Comparison of ENCODE assay signal across 30 cellular contexts in the genomic region with DNA sequence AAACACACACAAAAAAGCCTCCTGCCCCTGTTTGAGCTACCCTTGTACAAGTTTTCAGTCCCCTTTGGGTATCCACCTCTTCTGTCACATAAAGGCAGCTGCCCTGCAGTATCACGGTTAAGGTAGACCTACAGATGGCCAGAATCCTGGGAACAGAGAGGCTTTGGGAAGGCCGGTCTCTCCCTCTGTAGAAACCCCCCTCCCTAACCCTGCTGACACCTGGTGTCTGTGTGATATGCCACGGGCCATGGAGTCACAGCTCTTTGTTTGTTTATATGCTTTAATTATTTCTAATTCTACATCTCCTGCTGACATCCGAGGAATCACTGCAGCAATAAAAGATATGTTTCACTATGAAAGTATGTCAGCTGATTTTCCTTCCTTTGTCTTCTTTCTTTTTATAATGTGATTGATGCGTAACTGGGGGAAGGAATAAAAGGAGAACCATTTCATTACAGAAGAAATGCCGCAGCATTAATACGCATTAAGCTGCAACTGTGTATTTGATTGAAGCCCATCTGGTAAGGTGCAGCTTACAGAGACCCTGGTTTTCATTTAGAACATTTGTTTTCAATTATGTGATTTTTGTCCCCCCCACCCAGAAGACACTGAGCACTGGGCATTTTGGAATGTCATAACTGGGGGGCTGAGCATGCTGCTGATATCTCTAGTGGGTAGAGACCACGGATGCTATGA.
A peak's percentile ranks its signal among the peaks of the same experiment; 100 is the strongest.
DNase-seq lines count a peak whose midpoint lies in the region; ATAC-seq and TF ChIP-seq lines count a peak whose summit lies in the region.
"Had no signal": no experiment of that assay in that cellular context is flagged by ENCODE, and none has a peak within 500 bp of the region (broad histone marks: within the 10 kb centered on the region; RNA-seq: fewer than 3 reads in every experiment).

No MANE protein-coding gene starts in this region.

- peak overlapping the region; percentile 30 for H3K4me3 ChIP-seq in WERI-Rb-1 (ENCODE audit: low read depth, low read length)
- no peak overlapping the region for H3K4me3 ChIP-seq in CD8-positive, alpha-beta T cell (ENCODE audit: low read depth, low read length)
- H3K4me3 ChIP-seq: cardiac muscle cell, colonic mucosa, heart left ventricle, K562, SJSA1, thyroid gland, vagina had no signal

- H3K36me3 Mint-ChIP-seq in CD8-positive, alpha-beta T cell: peaks cover 30% of the 10 kb centered on the region

- intact Hi-C loops in CD8-positive, alpha-beta T cell (cut with DNase I, micrococcal nuclease): no loop called here

- no peak for ATAC-seq in HG03439 (IDR thresholded peaks at IDR 0.05; ENCODE audit: unreplicated experiment)
- no peak for ATAC-seq in CD8-positive, alpha-beta T cell
- ATAC-seq: activated CD8-positive, alpha-beta T cell treated with anti-CD3 and anti-CD28 coated beads, Interleukin-2, amount 10 ng/mL, durations not matched to agents 7 days and 5 days; esophagus mucosa; heart left ventricle; K562; naive thymus-derived CD8-positive, alpha-beta T cell had no signal

- no peaks in the 10 kb centered on the region for H3K36me3 ChIP-seq in WERI-Rb-1
- no peaks in the 10 kb centered on the region for H3K36me3 ChIP-seq in CD8-positive, alpha-beta T cell (ENCODE audit: insufficient read depth, low read length)
- H3K36me3 ChIP-seq: cardiac muscle cell, colonic mucosa, heart left ventricle, SJSA1, thyroid gland had no signal

- no peak overlapping the region for H3K4me3 Mint-ChIP-seq in CD8-positive, alpha-beta T cell
- H3K4me3 Mint-ChIP-seq: activated CD8-positive, alpha-beta T cell treated with anti-CD3 and anti-CD28 coated beads, Interleukin-2, amount 10 ng/mL, durations not matched to agents 7 days and 5 days; activated naive CD8-positive, alpha-beta T cell; H9; naive thymus-derived CD8-positive, alpha-beta T cell; stimulated activated naive CD8-positive, alpha-beta T cell treated with anti-CD3 and anti-CD28 coated beads, Interleukin-15, Interleukin-2, amounts not matched to agents 100 ng/mL and 50 ng/mL, for 24 hours had no signal

- peak; percentile 66 for DNase-seq in DMS 273 (lab: John Stamatoyannopoulos, UW; ENCODE audit: unreplicated experiment)
- DNase-seq in NCI-H146 (lab: John Stamatoyannopoulos, UW): peak; percentile 90
- DNase-seq in NCI-H524 treated with DMSO at 0.1 percent for 48 hours (lab: John Stamatoyannopoulos, UW): peak; percentile 94
- peak; percentile 95 for DNase-seq in WERI-Rb-1
- no peak for DNase-seq in kidney tubule cell (ENCODE audit: low spot score)
- no peak for DNase-seq in NCI-H526 (lab: John Stamatoyannopoulos, UW)
- no peak for DNase-seq in CD8-positive, alpha-beta T cell
- DNase-seq: activated CD4-positive, alpha-beta T cell treated with anti-CD3 and anti-CD28 coated beads for 1 hour; activated CD8-positive, alpha-beta T cell treated with anti-CD3 and anti-CD28 coated beads, Interleukin-2, amount 10 ng/mL, durations not matched to agents 7 days and 5 days; activated effector memory CD4-positive, alpha-beta T cell treated with Interleukin-2 at 50 U/mL for 16 hours; anterior cingulate cortex; colonic mucosa; H9; heart left ventricle; kidney; naive thymus-derived CD8-positive, alpha-beta T cell; NCI-H1105; NCI-H226; occipital lobe; T-helper 1 cell; thyroid gland had no signal

- H3K9me3 Mint-ChIP-seq in CD8-positive, alpha-beta T cell: no peaks in the 10 kb centered on the region
- H3K9me3 Mint-ChIP-seq: H9; naive thymus-derived CD8-positive, alpha-beta T cell; stimulated activated naive CD8-positive, alpha-beta T cell treated with anti-CD3 and anti-CD28 coated beads, Interleukin-15, Interleukin-2, amounts not matched to agents 100 ng/mL and 50 ng/mL, for 24 hours had no signal

- TF ChIP-seq CTCF in WERI-Rb-1 (IDR thresholded peaks at IDR 0.05; ENCODE audit: low read depth, low read length): 0 out of 2 replicates have a peak, but pooled peaks have one; percentile 14
- no peak for TF ChIP-seq CTCF in CD8-positive, alpha-beta T cell (IDR thresholded peaks at IDR 0.05)

- no peak overlapping the region for H3K27ac Mint-ChIP-seq in CD8-positive, alpha-beta T cell
- H3K27ac Mint-ChIP-seq: activated CD8-positive, alpha-beta T cell treated with anti-CD3 and anti-CD28 coated beads, Interleukin-2, amount 10 ng/mL, durations not matched to agents 7 days and 5 days; activated naive CD8-positive, alpha-beta T cell; H9; naive thymus-derived CD8-positive, alpha-beta T cell; stimulated activated naive CD8-positive, alpha-beta T cell treated with anti-CD3 and anti-CD28 coated beads, Interleukin-15, Interleukin-2, amounts not matched to agents 100 ng/mL and 50 ng/mL, for 24 hours had no signal

- H3K4me1 Mint-ChIP-seq in CD8-positive, alpha-beta T cell (ENCODE audit: low read depth): no peaks in the 10 kb centered on the region

- CTCF ChIA-PET in CD8-positive, alpha-beta T cell (lab: Charles Lee): no interaction called here

- POLR2A ChIA-PET in CD8-positive, alpha-beta T cell (lab: Charles Lee): no interaction called here

- H3K27me3 Mint-ChIP-seq in CD8-positive, alpha-beta T cell (ENCODE audit: low read depth): no peaks in the 10 kb centered on the region
- H3K27me3 Mint-ChIP-seq: activated naive CD8-positive, alpha-beta T cell; naive thymus-derived CD8-positive, alpha-beta T cell; stimulated activated naive CD8-positive, alpha-beta T cell treated with anti-CD3 and anti-CD28 coated beads, Interleukin-15, Interleukin-2, amounts not matched to agents 100 ng/mL and 50 ng/mL, for 24 hours had no signal

- H3K4me1 ChIP-seq in CD8-positive, alpha-beta T cell (ENCODE audit: insufficient read depth, low read length): no peaks in the 10 kb centered on the region
- H3K4me1 ChIP-seq: colonic mucosa, heart left ventricle, SJSA1, thyroid gland, vagina had no signal

- no peaks in the 10 kb centered on the region for H3K9me3 ChIP-seq in WERI-Rb-1 (ENCODE audit: severe bottlenecking)
- no peaks in the 10 kb centered on the region for H3K9me3 ChIP-seq in CD8-positive, alpha-beta T cell (ENCODE audit: low read length)
- H3K9me3 ChIP-seq: colonic mucosa, heart left ventricle, thyroid gland, vagina had no signal

- peak overlapping the region; percentile 93 for H3K27ac ChIP-seq in WERI-Rb-1
- no peak overlapping the region for H3K27ac ChIP-seq in CD8-positive, alpha-beta T cell (ENCODE audit: low read depth, low read length)
- H3K27ac ChIP-seq: C4-2B, cardiac muscle cell, colonic mucosa, heart left ventricle, SJSA1, thyroid gland, vagina had no signal

- no peaks in the 10 kb centered on the region for H3K27me3 ChIP-seq in WERI-Rb-1 (ENCODE audit: insufficient read depth, low read depth, severe bottlenecking)
- no peaks in the 10 kb centered on the region for H3K27me3 ChIP-seq in CD8-positive, alpha-beta T cell (ENCODE audit: insufficient read depth, low read length)
- H3K27me3 ChIP-seq: cardiac muscle cell, colonic mucosa, heart left ventricle, SJSA1, thyroid gland, vagina had no signal

Comparison
In these comparisons a context has a peak if more than half of its experiments do, and no peak if none do; other contexts are left out.
1. DNase-seq: peak in DMS 273 (single experiment), NCI-H146 (single experiment), NCI-H524 treated with DMSO at 0.1 percent for 48 hours (single experiment) and WERI-Rb-1 (single experiment); none in kidney tubule cell (single experiment), NCI-H526 (0 of 2) and CD8-positive, alpha-beta T cell (0 of 7).